Comparison of ENCODE assay signal across 14 cellular contexts in the genomic region with DNA sequence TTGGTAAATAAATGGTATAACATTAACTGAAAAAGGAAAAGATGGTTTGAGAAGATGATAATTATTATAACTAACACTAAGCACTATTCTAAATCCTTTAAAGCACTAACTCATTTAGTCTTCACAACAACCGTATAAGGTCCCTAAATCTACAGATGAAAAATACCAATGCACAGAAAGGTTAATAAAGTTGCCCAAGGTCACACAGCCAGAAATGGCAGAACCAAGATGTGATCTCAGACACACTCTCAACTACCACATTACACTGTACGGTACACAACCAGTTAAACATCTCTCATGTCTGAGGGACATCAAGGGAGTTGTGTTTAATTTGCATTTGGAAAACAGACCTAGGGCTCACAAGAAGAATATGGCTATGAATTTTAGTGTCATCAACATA. TPM values are rescaled to one million over a fixed set of nuclear protein-coding genes. Genes with fewer than 3 reads are reported as not detected.
DNase-seq lines count a peak whose midpoint lies in the region; ATAC-seq, FAIRE-seq and TF ChIP-seq lines count a peak whose summit lies in the region.
"Had no signal": no experiment of that assay in that cellular context is flagged by ENCODE, and none has a peak within 500 bp of the region (broad histone marks: within the 10 kb centered on the region; RNA-seq: fewer than 3 reads in every experiment).

No MANE protein-coding gene starts in this region.

- DNase-seq in CD4-positive, alpha-beta T cell, result no peak
- DNase-seq in GM12892 (ENCODE audit: insufficient read length) (no peak), natural killer cell (no peak), left ventricle myocardium superior (no peak)
- no peak for DNase-seq in activated naive CD8-positive, alpha-beta T cell treated with anti-CD3 and anti-CD28 coated beads, Interleukin-2, amount 10 ng/mL, durations not matched to agents 7 days and 5 days
- DNase-seq: gastrocnemius medialis, GOT3, Karpas-422, nephron progenitor cell, SJCRH30 had no signal

- peaks cover 58% of the 10 kb centered on the region for H3K4me1 Mint-ChIP-seq in CD4-positive, alpha-beta T cell (ENCODE audit: low read depth)
- peaks cover 57% of the 10 kb centered on the region for H3K4me1 Mint-ChIP-seq in activated naive CD8-positive, alpha-beta T cell treated with anti-CD3 and anti-CD28 coated beads, Interleukin-2, amount 10 ng/mL, durations not matched to agents 7 days and 5 days
- H3K4me1 Mint-ChIP-seq in natural killer cell, result peaks cover 74 to 84% of the 10 kb centered on the region in 2 donors

- no peak for ATAC-seq in CD4-positive, alpha-beta T cell (ENCODE audit: poor library complexity)
- no peak for ATAC-seq in activated naive CD8-positive, alpha-beta T cell treated with anti-CD3 and anti-CD28 coated beads, Interleukin-2, amount 10 ng/mL, durations not matched to agents 7 days and 5 days (ENCODE audit: low read depth)
- ATAC-seq in natural killer cell (no peak), left ventricle myocardium superior (no peak), GM21390 (IDR thresholded peaks at IDR 0.05; ENCODE audit: unreplicated experiment) (no peak), GM19395 (IDR thresholded peaks at IDR 0.05; ENCODE audit: unreplicated experiment) (no peak)
- ATAC-seq: gastrocnemius medialis had no signal

- peaks cover 31% of the 10 kb centered on the region for H3K36me3 Mint-ChIP-seq in CD4-positive, alpha-beta T cell (ENCODE audit: low read depth)
- peaks cover 45% of the 10 kb centered on the region for H3K36me3 Mint-ChIP-seq in activated naive CD8-positive, alpha-beta T cell treated with anti-CD3 and anti-CD28 coated beads, Interleukin-2, amount 10 ng/mL, durations not matched to agents 7 days and 5 days
- peaks cover 5% of the 10 kb centered on the region for H3K36me3 Mint-ChIP-seq in natural killer cell

- no peaks in the 10 kb centered on the region for H3K9me3 Mint-ChIP-seq in CD4-positive, alpha-beta T cell
- H3K9me3 Mint-ChIP-seq in activated naive CD8-positive, alpha-beta T cell treated with anti-CD3 and anti-CD28 coated beads, Interleukin-2, amount 10 ng/mL, durations not matched to agents 7 days and 5 days, result no peaks in the 10 kb centered on the region
- H3K9me3 Mint-ChIP-seq in natural killer cell, result no peaks in the 10 kb centered on the region
- H3K9me3 Mint-ChIP-seq: nephron progenitor cell had no signal

- FAIRE-seq in GM12892 (lab: Jason Lieb, UNC), result peak; percentile 17
- FAIRE-seq: endothelial cell of umbilical vein had no signal

- intact Hi-C loops in CD4-positive, alpha-beta T cell (cut with DNase I, micrococcal nuclease), result no loop called here
- intact Hi-C loops in natural killer cell (cut with micrococcal nuclease), result no loop called here
- intact Hi-C loops in left ventricle myocardium superior (cut with micrococcal nuclease), result no loop called here

- no peak for TF ChIP-seq CTCF in CD4-positive, alpha-beta T cell (IDR thresholded peaks at IDR 0.05)
- TF ChIP-seq CTCF in natural killer cell (IDR thresholded peaks at IDR 0.05), result no peak

- H3K4me3 Mint-ChIP-seq in CD4-positive, alpha-beta T cell, result peak overlapping the region; percentile 32
- H3K4me3 Mint-ChIP-seq in activated naive CD8-positive, alpha-beta T cell treated with anti-CD3 and anti-CD28 coated beads, Interleukin-2, amount 10 ng/mL, durations not matched to agents 7 days and 5 days, result peak overlapping the region; percentile 77
- H3K4me3 Mint-ChIP-seq in natural killer cell, result peak overlapping the region; percentile 76
- H3K4me3 Mint-ChIP-seq: nephron progenitor cell had no signal

- H3K27me3 Mint-ChIP-seq in CD4-positive, alpha-beta T cell, result no peaks in the 10 kb centered on the region
- H3K27me3 Mint-ChIP-seq in activated naive CD8-positive, alpha-beta T cell treated with anti-CD3 and anti-CD28 coated beads, Interleukin-2, amount 10 ng/mL, durations not matched to agents 7 days and 5 days, result no peaks in the 10 kb centered on the region
- no peaks in the 10 kb centered on the region for H3K27me3 Mint-ChIP-seq in natural killer cell (ENCODE audit: low read depth in 2 of 2)

- TF ChIP-seq POLR2A in GM12892 (IDR thresholded peaks at IDR 0.05; ENCODE audit: low read depth, low read length), result no peak

- POLR2A ChIA-PET in CD4-positive, alpha-beta T cell (lab: Charles Lee), result interaction anchor here (0.6 to 2.5 kb wide), 14 partner anchors 11 to 142 kb away, joined by 3 to 37 read pairs (median 8); a partner anchor contains a TSS
- POLR2A ChIA-PET in activated naive CD8-positive, alpha-beta T cell treated with anti-CD3 and anti-CD28 coated beads, Interleukin-2, amount 10 ng/mL, durations not matched to agents 7 days and 5 days (lab: Charles Lee), result interaction anchor here (0.9 to 2.4 kb wide), 11 partner anchors 8 to 53 kb away, joined by 3 to 22 read pairs (median 5); a partner anchor contains a TSS

- H3K27ac ChIP-seq in CD4-positive, alpha-beta T cell (ENCODE audit: low read depth, low read length), result peak overlapping the region; percentile 52
- H3K27ac ChIP-seq: gastrocnemius medialis, SJCRH30, thoracic aorta had no signal

- H3K27ac Mint-ChIP-seq in CD4-positive, alpha-beta T cell, result peak overlapping the region; percentile 89
- H3K27ac Mint-ChIP-seq in activated naive CD8-positive, alpha-beta T cell treated with anti-CD3 and anti-CD28 coated beads, Interleukin-2, amount 10 ng/mL, durations not matched to agents 7 days and 5 days, result peak overlapping the region; percentile 97
- peak overlapping the region; percentile 96 to 98 for H3K27ac Mint-ChIP-seq in natural killer cell

- no peaks in the 10 kb centered on the region for H3K27me3 ChIP-seq in CD4-positive, alpha-beta T cell (ENCODE audit: control insufficient read depth, insufficient read depth, low read length)
- H3K27me3 ChIP-seq: gastrocnemius medialis, SJCRH30 had no signal

- H3K9me3 ChIP-seq in CD4-positive, alpha-beta T cell (ENCODE audit: control insufficient read depth, low read length), result no peaks in the 10 kb centered on the region
- H3K9me3 ChIP-seq: gastrocnemius medialis, SJCRH30, thoracic aorta had no signal

- CTCF ChIA-PET in CD4-positive, alpha-beta T cell (lab: Charles Lee), result interaction anchor here (1.0 to 1.3 kb wide), 3 partner anchors 16 to 49 kb away, joined by 3 to 4 read pairs (median 4); no protein-coding TSS in a partner anchor

RNA-seq across cellular contexts. Expression of a gene that starts 23.1 kb away (rescaled TPM):
- 1 to 10 TPM; 9.0 TPM for total RNA-seq in CD4-positive, alpha-beta T cell
- polyA plus RNA-seq in GM12892 (2012; ENCODE audit: missing spikeins), result 28.9 TPM
- total RNA-seq in activated naive CD8-positive, alpha-beta T cell treated with anti-CD3 and anti-CD28 coated beads, Interleukin-2, amount 10 ng/mL, durations not matched to agents 7 days and 5 days, result 10 to 100 TPM; 80.1 to 87.3 TPM
- total RNA-seq in natural killer cell (100 to 1,000 TPM in 1 of 3 donors, 10 to 100 TPM in 2; 90.0 to 111 (median 98.1) TPM), left ventricle myocardium superior (5.7 TPM)

RNA-seq across cellular contexts. Expression of a gene that starts 52.4 kb away (rescaled TPM):
- 10 to 100 TPM in 1 of 2 experiments, 1 to 10 TPM in 1; 6.2 to 10.1 TPM for total RNA-seq in CD4-positive, alpha-beta T cell
- polyA plus RNA-seq in GM12892 (2012; ENCODE audit: missing spikeins), result 20.8 TPM
- 10 to 100 TPM; 10.3 to 13.8 TPM for total RNA-seq in activated naive CD8-positive, alpha-beta T cell treated with anti-CD3 and anti-CD28 coated beads, Interleukin-2, amount 10 ng/mL, durations not matched to agents 7 days and 5 days
- total RNA-seq in natural killer cell (10 to 100 TPM in 1 of 3 donors, 1 to 10 TPM in 2; 7.7 to 10.9 (median 9.3) TPM), left ventricle myocardium superior (6.3 TPM)

RNA-seq across cellular contexts. Expression of a gene that starts 52.5 kb away (rescaled TPM):
- 10 to 100 TPM; 21.5 to 21.6 TPM for total RNA-seq in CD4-positive, alpha-beta T cell
- 20.2 TPM for polyA plus RNA-seq in GM12892 (2012; ENCODE audit: missing spikeins)
- total RNA-seq in activated naive CD8-positive, alpha-beta T cell treated with anti-CD3 and anti-CD28 coated beads, Interleukin-2, amount 10 ng/mL, durations not matched to agents 7 days and 5 days, result 10 to 100 TPM; 17.6 to 26.1 TPM
- total RNA-seq in natural killer cell (10 to 100 TPM; 24.9 to 33.5 (median 26.1) TPM), left ventricle myocardium superior (4.2 TPM)

Comparison
In these comparisons a context has a peak if more than half of its experiments do, and no peak if none do; other contexts are left out.
1. RNA of a gene that starts 23.1 kb away (total RNA-seq): 90.0 to 111 TPM in natural killer cell and 80.1 to 87.3 TPM in activated naive CD8-positive, alpha-beta T cell treated with anti-CD3 and anti-CD28 coated beads, Interleukin-2, amount 10 ng/mL, durations not matched to agents 7 days and 5 days; 9.0 TPM in CD4-positive, alpha-beta T cell and 5.7 TPM in left ventricle myocardium superior (single experiment); every median in the first group is over 4 times any median in the second.
2. Peak in every context shown above with its lines, with median percentiles within 50 percentile points of each other: H3K27ac Mint-ChIP-seq and H3K4me3 Mint-ChIP-seq.